Comparison of ENCODE assay signal across 11 cellular contexts in genomic region chr6:34284563-34285545, GRCh38. TPM values are rescaled to one million over a fixed set of nuclear protein-coding genes. Genes with fewer than 3 reads are reported as not detected.
DNase-seq lines count a peak whose midpoint lies in the region; ATAC-seq, FAIRE-seq and TF ChIP-seq lines count a peak whose summit lies in the region.
"Had no signal": no experiment of that assay in that cellular context is flagged by ENCODE, and none has a peak within 500 bp of the region (broad histone marks: within the 10 kb centered on the region; RNA-seq: fewer than 3 reads in every experiment).

No MANE protein-coding gene starts in this region.

- H3K27ac ChIP-seq in IMR-90 (ENCODE audit: insufficient read depth, low read length), result peak overlapping the region; percentile 48; the same call in 1 of the 2 replicates
- H3K27ac ChIP-seq: SK-N-MC had no signal

- 0 out of 2 replicates have a peak overlapping the region, but pooled peaks have one; percentile 14 for H3K23ac ChIP-seq in IMR-90 (ENCODE audit: low read depth, low read length)

- peaks cover 14% of the 10 kb centered on the region for H3K36me3 ChIP-seq in IMR-90 (ENCODE audit: control insufficient read depth, insufficient read depth, low read length)
- peaks cover 12% of the 10 kb centered on the region for H3K36me3 ChIP-seq in adipocyte (ENCODE audit: control insufficient read depth, insufficient read depth, low read length, severe bottlenecking)

- H3K27me3 ChIP-seq in IMR-90 (ENCODE audit: control insufficient read depth, insufficient read depth, low read length) (no peaks in the 10 kb centered on the region), adipocyte (replicated peaks; ENCODE audit: control insufficient read depth, insufficient read depth, low read length) (no peaks in the 10 kb centered on the region)

- H3K18ac ChIP-seq in IMR-90 (ENCODE audit: low read depth, low read length), result peak overlapping the region; percentile 7; the same call in 1 of the 2 replicates

- CTCF ChIA-PET in IMR-90 (lab: Yijun Ruan, JAX), result no interaction called here
- CTCF ChIA-PET in HEK293T (lab: Yijun Ruan, JAX), result no interaction called here

- in situ Hi-C loops in IMR-90 (cut with MboI; ENCODE audit: low sequenced_read_pairs), result no loop called here

- H3K9me1 ChIP-seq in IMR-90 (ENCODE audit: insufficient read depth, low read length), result peaks cover 8% of the 10 kb centered on the region; the same call in 1 of the 2 replicates

- peak overlapping the region; percentile 39 for H2BK5ac ChIP-seq in IMR-90 (ENCODE audit: low read depth, low read length, poor library complexity, severe bottlenecking)

- H3K79me1 ChIP-seq in IMR-90 (ENCODE audit: low read depth in 1 of 2, low read length in 2 of 2), result peaks cover 3 to 4% of the 10 kb centered on the region in 2 experiments; a peak in 1 of 4 replicates

- H3K36me3 Mint-ChIP-seq in stimulated activated memory B cell treated with anti-CD40 and anti-IgM and Interleukin-4, amounts not matched to agents 10 μg/mL and 1 μg/mL and 100 μg/mL, for 72 hours, result peaks cover 62% of the 10 kb centered on the region
- H3K36me3 Mint-ChIP-seq in activated T-cell treated with anti-CD3 and anti-CD28 coated beads, Interleukin-2, amount 50 U/mL, for 4 hours (ENCODE audit: insufficient read depth), result peaks cover 38% of the 10 kb centered on the region

- H3K56ac ChIP-seq in IMR-90 (ENCODE audit: extremely low read depth, insufficient read depth, low read length), result no peak overlapping the region

- DNase-seq in IMR-90 (peak; percentile 73), adipocyte (ENCODE audit: low read depth) (peak; percentile 73), hepatic stellate cell (ENCODE audit: low spot score) (peak; percentile 53), HEK293T (ENCODE audit: extremely low spot score) (no peak), H54 (ENCODE audit: insufficient read length, low spot score) (no peak)
- DNase-seq in activated effector memory CD4-positive, alpha-beta T cell treated with Interleukin-2 at 50 U/mL for 16 hours, result no peak
- DNase-seq in activated T-cell treated with anti-CD3 and anti-CD28 coated beads, Interleukin-2, amount 50 U/mL, for 4 hours, result no peak
- DNase-seq: stimulated activated naive CD4-positive, alpha-beta T cell treated with Interleukin-2 at 50 U/mL for 16 hours had no signal

- H4K91ac ChIP-seq in IMR-90 (ENCODE audit: insufficient read depth, low read depth, low read length), result no peak overlapping the region

- peak overlapping the region; percentile 49 for H2AK9ac ChIP-seq in IMR-90 (replicated peaks; ENCODE audit: low read depth, low read length, poor library complexity)

- peaks cover 5% of the 10 kb centered on the region for H3K9me3 ChIP-seq in IMR-90 (ENCODE audit: control insufficient read depth, insufficient read depth, low read length)
- peaks cover 10% of the 10 kb centered on the region for H3K9me3 ChIP-seq in adipocyte (ENCODE audit: control insufficient read depth, low read length)

- no peak overlapping the region for H3K9ac ChIP-seq in IMR-90 (ENCODE audit: low read depth, low read length)
- H3K9ac ChIP-seq in adipocyte (ENCODE audit: low read length), result peak overlapping the region; percentile 6

- peak overlapping the region; percentile 24 for H2AFZ ChIP-seq in IMR-90 (replicated peaks; ENCODE audit: low read length, poor library complexity)

- BruUV-seq in IMR-90 (replicated peaks; lab: Mats Ljungman, UMichigan), result no TSS peak

- dilution Hi-C loops in IMR-90 (cut with HindIII; ENCODE audit: low sequenced_read_pairs, unreplicated experiment), result no loop called here

- peak overlapping the region; percentile 42 for H3K27ac Mint-ChIP-seq in stimulated activated memory B cell treated with anti-CD40 and anti-IgM and Interleukin-4, amounts not matched to agents 10 μg/mL and 1 μg/mL and 100 μg/mL, for 72 hours

- H3K4ac ChIP-seq in IMR-90 (ENCODE audit: low read depth, low read length), result no peak overlapping the region; the same call in 1 of the 2 replicates

- no peak for FAIRE-seq in H54 (lab: Jason Lieb, UNC)

- intact Hi-C loops in IMR-90 (cut with micrococcal nuclease), result no loop called here

- POLR2A ChIA-PET in IMR-90 (lab: Charles Lee; ENCODE audit: unreplicated experiment), result no interaction called here
- POLR2A ChIA-PET in HEK293T (lab: Yijun Ruan, JAX), result no interaction called here

- 100% methylated on average over 1 of the region's 5 CpGs; no CpG with 5 or more reads in 1 of the 2 experiments for WGBS in IMR-90 (ENCODE audit: extremely low coverage in 2 of 2, insufficient read length in 1 of 2), 2 experiments

- peak overlapping the region in 1 of 2 experiments; percentile 20; a peak in 1 of 4 replicates for H4K8ac ChIP-seq in IMR-90 (ENCODE audit: low read depth in 2 of 2, low read length in 2 of 2)

- no peak overlapping the region for H3K4me3 Mint-ChIP-seq in stimulated activated memory B cell treated with anti-CD40 and anti-IgM and Interleukin-4, amounts not matched to agents 10 μg/mL and 1 μg/mL and 100 μg/mL, for 72 hours
- no peak overlapping the region for H3K4me3 Mint-ChIP-seq in activated T-cell treated with anti-CD3 and anti-CD28 coated beads, Interleukin-2, amount 50 U/mL, for 4 hours

- H3K4me3 ChIP-seq in IMR-90 (ENCODE audit: insufficient read depth, low read depth, low read length) (no peak overlapping the region), adipocyte (ENCODE audit: low read length) (no peak overlapping the region)
- H3K4me3 ChIP-seq: SK-N-MC had no signal

- peaks cover 14% of the 10 kb centered on the region for H3K4me1 Mint-ChIP-seq in stimulated activated memory B cell treated with anti-CD40 and anti-IgM and Interleukin-4, amounts not matched to agents 10 μg/mL and 1 μg/mL and 100 μg/mL, for 72 hours
- peaks cover 16% of the 10 kb centered on the region for H3K4me1 Mint-ChIP-seq in activated T-cell treated with anti-CD3 and anti-CD28 coated beads, Interleukin-2, amount 50 U/mL, for 4 hours (ENCODE audit: low read depth)

- H2BK120ac ChIP-seq in IMR-90 (ENCODE audit: low read depth, low read length), result no peak overlapping the region

- H3K9me3 Mint-ChIP-seq in stimulated activated memory B cell treated with anti-CD40 and anti-IgM and Interleukin-4, amounts not matched to agents 10 μg/mL and 1 μg/mL and 100 μg/mL, for 72 hours, result no peaks in the 10 kb centered on the region
- no peaks in the 10 kb centered on the region for H3K9me3 Mint-ChIP-seq in activated T-cell treated with anti-CD3 and anti-CD28 coated beads, Interleukin-2, amount 50 U/mL, for 4 hours

- no peak for TF ChIP-seq POLR2A in IMR-90 (IDR thresholded peaks at IDR 0.05; ENCODE audit: low read depth, low read length)
- no peak for TF ChIP-seq POLR2A in H54 (IDR thresholded peaks at IDR 0.05; ENCODE audit: low read depth, low read length)

- H3K4me2 ChIP-seq in IMR-90 (ENCODE audit: low read depth, low read length), result no peak overlapping the region

- H3K4me1 ChIP-seq in IMR-90 (ENCODE audit: control insufficient read depth, insufficient read depth, low read length) (peaks cover 10% of the 10 kb centered on the region), adipocyte (ENCODE audit: control insufficient read depth, insufficient read depth, low read length) (peaks cover 18% of the 10 kb centered on the region)

- H3K14ac ChIP-seq in IMR-90 (replicated peaks; ENCODE audit: low read depth, low read length), result 0 out of 2 replicates have a peak overlapping the region, but pooled peaks have one; percentile 13

- no peak overlapping the region for H2BK20ac ChIP-seq in IMR-90 (ENCODE audit: low read depth, low read length)

- H2BK15ac ChIP-seq in IMR-90 (ENCODE audit: low read depth, low read length), result no peak overlapping the region

- ATAC-seq in IMR-90 (ENCODE audit: low read depth), result peak; percentile 91
- ATAC-seq in stimulated activated memory B cell treated with anti-CD40 and anti-IgM and Interleukin-4, amounts not matched to agents 10 μg/mL and 1 μg/mL and 100 μg/mL, for 72 hours, result peak; percentile 69
- ATAC-seq in activated T-cell treated with anti-CD3 and anti-CD28 coated beads, Interleukin-2, amount 50 U/mL, for 4 hours, result no peak
- ATAC-seq: HCT116 had no signal

- H4K5ac ChIP-seq in IMR-90 (ENCODE audit: low read depth, low read length), result peak overlapping the region; percentile 16; the same call in 1 of the 2 replicates

- H4K20me1 ChIP-seq in IMR-90 (ENCODE audit: insufficient read depth, low read length), result peaks cover 4% of the 10 kb centered on the region; the same call in 1 of the 2 replicates

- H2AK5ac ChIP-seq in IMR-90 (ENCODE audit: low read depth, low read length), result 0 out of 2 replicates have a peak overlapping the region, but pooled peaks have one; percentile 3

- no peak for TF ChIP-seq RAD21 in IMR-90 (IDR thresholded peaks at IDR 0.05; ENCODE audit: low read length)

- TF ChIP-seq CTCF in IMR-90 (conservative IDR thresholded peaks at IDR 0.05; ENCODE audit: low read depth, low read length), result no peak

- H3K27me3 Mint-ChIP-seq in stimulated activated memory B cell treated with anti-CD40 and anti-IgM and Interleukin-4, amounts not matched to agents 10 μg/mL and 1 μg/mL and 100 μg/mL, for 72 hours, result no peaks in the 10 kb centered on the region
- H3K27me3 Mint-ChIP-seq in activated T-cell treated with anti-CD3 and anti-CD28 coated beads, Interleukin-2, amount 50 U/mL, for 4 hours (ENCODE audit: low read depth), result no peaks in the 10 kb centered on the region

TF ChIP-seq in IMR-90, 13 proteins besides CTCF, POLR2A, EP300 and RAD21:
- TF ChIP-seq CEBPB (IDR thresholded peaks at IDR 0.05; ENCODE audit: low read depth, low read length) (peak; percentile 51; the same call in 1 of the 2 replicates), NFE2L2 (IDR thresholded peaks at IDR 0.05; ENCODE audit: low read depth, low read length) (no peak), MAZ (IDR thresholded peaks at IDR 0.05; ENCODE audit: borderline replicate concordance, low read depth, low read length) (no peak)

TF ChIP-seq in HEK293T, 16 proteins besides CTCF, POLR2A, EP300 and RAD21 (continues in another document):
- TF ChIP-seq FOXM1 (IDR thresholded peaks at IDR 0.05; ENCODE audit: borderline replicate concordance) (no peak), ARNT (IDR thresholded peaks at IDR 0.05) (no peak), FOXA1 (IDR thresholded peaks at IDR 0.05) (no peak), L3MBTL2 (conservative IDR thresholded peaks at IDR 0.05) (no peak), SUZ12 (IDR thresholded peaks at IDR 0.05) (no peak), ELF4 (IDR thresholded peaks at IDR 0.05) (no peak), HDGF (IDR thresholded peaks at IDR 0.05; ENCODE audit: borderline replicate concordance) (no peak), NFRKB (IDR thresholded peaks at IDR 0.05) (no peak)

RNA-seq across cellular contexts. Expression of gene SMIM29, which starts 36.0 kb away (rescaled TPM):
- 8.1 and 8.4 TPM in 2 replicates for total RNA-seq in IMR-90 (2012; rRNA removed)
- polyA plus RNA-seq in IMR-90 (2012; rRNA removed), result 25.6 and 28.9 TPM in 2 replicates
- polyA plus RNA-seq in IMR-90 (2012; cell fraction: cytosol; rRNA removed), result 27.3 and 43.9 TPM in 2 replicates
- 16.8 and 47.4 TPM in 2 replicates for polyA plus RNA-seq in IMR-90 (2012; cell fraction: nucleus; rRNA removed; ENCODE audit: low replicate concordance)
- total RNA-seq in activated T-cell treated with anti-CD3 and anti-CD28 coated beads, Interleukin-2, amount 50 U/mL, for 4 hours, result 10 to 100 TPM; 12.3 to 14.9 (median 13.0) TPM

RNA-seq across cellular contexts. Expression of gene HMGA1, which starts 48.2 kb away (rescaled TPM):
- total RNA-seq in IMR-90 (2012; rRNA removed), result 101 and 129 TPM in 2 replicates
- 589 and 652 TPM in 2 replicates for polyA plus RNA-seq in IMR-90 (2012; rRNA removed)
- 380 and 646 TPM in 2 replicates for polyA plus RNA-seq in IMR-90 (2012; cell fraction: cytosol; rRNA removed)
- 226 and 344 TPM in 2 replicates for polyA plus RNA-seq in IMR-90 (2012; cell fraction: nucleus; rRNA removed; ENCODE audit: low replicate concordance)
- total RNA-seq in activated T-cell treated with anti-CD3 and anti-CD28 coated beads, Interleukin-2, amount 50 U/mL, for 4 hours, result 100 to 1,000 TPM; 646 to 976 (median 781) TPM

Comparison
In these comparisons a context has a peak if more than half of its experiments do, and no peak if none do; other contexts are left out.
1. ATAC-seq: peak in IMR-90 (single experiment) and stimulated activated memory B cell treated with anti-CD40 and anti-IgM and Interleukin-4, amounts not matched to agents 10 μg/mL and 1 μg/mL and 100 μg/mL, for 72 hours (single experiment); none in activated T-cell treated with anti-CD3 and anti-CD28 coated beads, Interleukin-2, amount 50 U/mL, for 4 hours (0 of 2).
2. DNase-seq: peak in IMR-90 (single experiment), adipocyte (single experiment) and hepatic stellate cell (single experiment); none in activated effector memory CD4-positive, alpha-beta T cell treated with Interleukin-2 at 50 U/mL for 16 hours (single experiment), activated T-cell treated with anti-CD3 and anti-CD28 coated beads, Interleukin-2, amount 50 U/mL, for 4 hours (single experiment), HEK293T (single experiment) and H54 (single experiment).